Comparison of ENCODE assay signal across 37 cellular contexts in genomic region chr11:64976651-64977050, GRCh38. TPM values are rescaled to one million over a fixed set of nuclear protein-coding genes. Genes with fewer than 3 reads are reported as not detected.
"Had no signal": no experiment of that assay in that cellular context is flagged by ENCODE, and none has a peak within 500 bp of the region (broad histone marks: within the 10 kb centered on the region; RNA-seq: fewer than 3 reads in every experiment).

No MANE protein-coding gene starts in this region.

- H3K36me3 ChIP-seq: left lung, neural progenitor cell, neutrophil, right atrium auricular region, right lobe of liver, suprapubic skin, thoracic aorta, tibial artery, uterus had no signal

- DNase-seq: hippocampal formation; kidney glomerular epithelial cell; left colon; mesendoderm; naive B cell; natural killer cell; nephron progenitor cell; occipital lobe; stimulated activated CD4-positive, alpha-beta T cell treated with anti-CD3 and anti-CD28 coated beads, Interleukin-1b, Interleukin-23, amount 100 ng/mL, for 48 hours; stimulated activated CD4-positive, alpha-beta T cell treated with anti-CD3 and anti-CD28 coated beads, Interleukin-2, amount 100 ng/mL, for 48 hours; stimulated activated CD4-positive, alpha-beta T cell treated with anti-CD3 and anti-CD28 coated beads, Interleukin-4, amount 100 ng/mL, for 4 hours; stimulated activated CD8-positive, alpha-beta memory T cell treated with anti-CD3 and anti-CD28 coated beads, Interleukin-4, amount 100 ng/mL, for 48 hours; stimulated activated naive CD4-positive, alpha-beta T cell treated with Interleukin-2 at 50 U/mL for 16 hours; tibial artery; trophoblast cell; uterus had no signal

- H3K27ac Mint-ChIP-seq: mesothelial cell of epicardium; natural killer cell; nephron progenitor cell; neural progenitor cell; progenitor cell of endocrine pancreas; stimulated activated memory B cell treated with anti-CD40 and anti-IgM and Interleukin-4, amounts not matched to agents 10 μg/mL and 1 μg/mL and 100 μg/mL, for 72 hours had no signal

- H3K4me3 Mint-ChIP-seq: mesothelial cell of epicardium; naive B cell; natural killer cell; nephron progenitor cell; neural progenitor cell; stimulated activated memory B cell treated with anti-CD40 and anti-IgM and Interleukin-4, amounts not matched to agents 10 μg/mL and 1 μg/mL and 100 μg/mL, for 72 hours had no signal

- H3K27me3 ChIP-seq: right atrium auricular region, right lobe of liver, suprapubic skin had no signal

- H3K9me3 Mint-ChIP-seq: mesothelial cell of epicardium; natural killer cell; nephron progenitor cell; neural progenitor cell; stimulated activated memory B cell treated with anti-CD40 and anti-IgM and Interleukin-4, amounts not matched to agents 10 μg/mL and 1 μg/mL and 100 μg/mL, for 72 hours had no signal

- H3K4me1 Mint-ChIP-seq: mesothelial cell of epicardium, natural killer cell, neural progenitor cell had no signal

- ATAC-seq: left colon; left lung; natural killer cell; right lobe of liver; stimulated activated memory B cell treated with anti-CD40 and anti-IgM and Interleukin-4, amounts not matched to agents 10 μg/mL and 1 μg/mL and 100 μg/mL, for 72 hours had no signal

- H3K36me3 Mint-ChIP-seq: mesothelial cell of epicardium; naive B cell; natural killer cell; neural progenitor cell; stimulated activated memory B cell treated with anti-CD40 and anti-IgM and Interleukin-4, amounts not matched to agents 10 μg/mL and 1 μg/mL and 100 μg/mL, for 72 hours had no signal

- H3K27ac ChIP-seq: left lung, neural progenitor cell, neutrophil, parathyroid adenoma, right atrium auricular region, right lobe of liver, suprapubic skin, thoracic aorta, tibial artery, uterus had no signal

- H3K4me1 ChIP-seq: neural progenitor cell, parathyroid adenoma had no signal

- H3K4me3 ChIP-seq: left lung, lung, neural progenitor cell, right atrium auricular region, right lobe of liver, smooth muscle cell, suprapubic skin, thoracic aorta, tibial artery, uterus had no signal

- H3K27me3 Mint-ChIP-seq: naive B cell; stimulated activated memory B cell treated with anti-CD40 and anti-IgM and Interleukin-4, amounts not matched to agents 10 μg/mL and 1 μg/mL and 100 μg/mL, for 72 hours had no signal

RNA-seq across cellular contexts. Expression of gene MAJIN, which starts 4.7 kb away (rescaled TPM):
- total RNA-seq: left colon, left lung, liver, mesothelial cell of epicardium, mononuclear cell, natural killer cell, occipital lobe, osteocyte, progenitor cell of endocrine pancreas, pulmonary artery endothelial cell, renal cortical epithelial cell, right atrium auricular region, skeletal muscle tissue, smooth muscle cell, subcutaneous adipose tissue, suprapubic skin, thoracic aorta, ureter had no signal
- polyA plus RNA-seq: smooth muscle cell had no signal

RNA-seq across cellular contexts. Expression of gene BATF2, which starts 20.1 kb away (rescaled TPM):
- total RNA-seq: mononuclear cell, occipital lobe, osteocyte, smooth muscle cell had no signal

RNA-seq across cellular contexts. Expression of gene GPHA2, which starts 41.0 kb away (rescaled TPM):
- total RNA-seq: left colon, left lung, liver, lung, mesothelial cell of epicardium, mononuclear cell, natural killer cell, occipital lobe, osteocyte, pulmonary artery endothelial cell, renal cortical epithelial cell, right atrium auricular region, skeletal muscle tissue, smooth muscle cell, subcutaneous adipose tissue, suprapubic skin, thoracic aorta, ureter, uterus had no signal
- polyA plus RNA-seq: liver had no signal
